ENCODE assay signal across 9 cellular contexts in genomic region chr3:126524429-126524988, GRCh38. TPM values are rescaled to one million over a fixed set of nuclear protein-coding genes. Genes with fewer than 3 reads are reported as not detected.
DNase-seq lines count a peak whose midpoint lies in the region; ATAC-seq and TF ChIP-seq lines count a peak whose summit lies in the region.
"Had no signal": no experiment of that assay in that cellular context is flagged by ENCODE, and none has a peak within 500 bp of the region (broad histone marks: within the 10 kb centered on the region; RNA-seq: fewer than 3 reads in every experiment).

No MANE protein-coding gene starts in this region.

- no peak for TF ChIP-seq RAD21 in neural cell (conservative IDR thresholded peaks at IDR 0.05)

- no peak overlapping the region for H3K4me3 Mint-ChIP-seq in CD4-positive, alpha-beta memory T cell
- H3K4me3 Mint-ChIP-seq: activated naive CD8-positive, alpha-beta T cell treated with anti-CD3 and anti-CD28 coated beads, Interleukin-2, amount 10 ng/mL, durations not matched to agents 7 days and 5 days had no signal

- H3K27me3 ChIP-seq in esophagus squamous epithelium = peaks cover 0 to 51% (median 5%) of the 10 kb centered on the region in 4 donors
- peaks cover 26% of the 10 kb centered on the region for H3K27me3 ChIP-seq in neural cell (ENCODE audit: insufficient read depth, low read depth, low read length)
- H3K27me3 ChIP-seq in CD4-positive, alpha-beta memory T cell (ENCODE audit: insufficient read depth, low read length) = no peaks in the 10 kb centered on the region

- H3K9me3 ChIP-seq in esophagus squamous epithelium = no peaks in the 10 kb centered on the region
- no peaks in the 10 kb centered on the region for H3K9me3 ChIP-seq in neural cell (ENCODE audit: low read length)
- H3K9me3 ChIP-seq in CD4-positive, alpha-beta memory T cell (ENCODE audit: control insufficient read depth in 1 of 2, low read length in 2 of 2) = no peaks in the 10 kb centered on the region

- POLR2A ChIA-PET in CD4-positive, alpha-beta memory T cell (lab: Charles Lee; ENCODE audit: partially characterized antibody) = no interaction called here

- H3K4me1 Mint-ChIP-seq in CD4-positive, alpha-beta memory T cell = no peaks in the 10 kb centered on the region
- H3K4me1 Mint-ChIP-seq: activated naive CD8-positive, alpha-beta T cell treated with anti-CD3 and anti-CD28 coated beads, Interleukin-2, amount 10 ng/mL, durations not matched to agents 7 days and 5 days had no signal

- no peak for TF ChIP-seq CTCF in AG09309 (IDR thresholded peaks at IDR 0.05; ENCODE audit: control insufficient read depth, insufficient read depth, low read depth, low read length, missing control alignments)
- no peak for TF ChIP-seq CTCF in esophagus squamous epithelium (IDR thresholded peaks at IDR 0.05)
- peak; percentile 27 for TF ChIP-seq CTCF in neural cell (IDR thresholded peaks at IDR 0.05; ENCODE audit: poor library complexity, severe bottlenecking)

- DNase-seq in AG09309 (ENCODE audit: low read depth) (no peak), NCI-H146 (lab: John Stamatoyannopoulos, UW) (peak; percentile 76), esophagus squamous epithelium (lab: John Stamatoyannopoulos, UW) (no peak), NCI-H2171 treated with DMSO at 0.1 percent for 48 hours (lab: John Stamatoyannopoulos, UW) (no peak), sciatic nerve (ENCODE audit: low spot score) (no peak)
- DNase-seq in CD4-positive, alpha-beta memory T cell = no peak
- DNase-seq: activated naive CD8-positive, alpha-beta T cell treated with anti-CD3 and anti-CD28 coated beads, Interleukin-2, amount 10 ng/mL, durations not matched to agents 7 days and 5 days had no signal

- no peaks in the 10 kb centered on the region for H3K36me3 ChIP-seq in esophagus squamous epithelium
- no peaks in the 10 kb centered on the region for H3K36me3 ChIP-seq in neural cell (ENCODE audit: insufficient read depth, low read length)
- no peaks in the 10 kb centered on the region for H3K36me3 ChIP-seq in CD4-positive, alpha-beta memory T cell (ENCODE audit: insufficient read depth, low read length)

- TF ChIP-seq POLR2A in esophagus squamous epithelium (IDR thresholded peaks at IDR 0.05) = no peak

- H3K27ac Mint-ChIP-seq in CD4-positive, alpha-beta memory T cell = no peak overlapping the region
- H3K27ac Mint-ChIP-seq: activated naive CD8-positive, alpha-beta T cell treated with anti-CD3 and anti-CD28 coated beads, Interleukin-2, amount 10 ng/mL, durations not matched to agents 7 days and 5 days had no signal

- 7 to 60% methylated on average over 1 to 15 of the region's 31 CpGs for WGBS in esophagus squamous epithelium, 2 donors

- peaks cover 3 to 17% (median 11%) of the 10 kb centered on the region in 3 donors for H3K4me1 ChIP-seq in esophagus squamous epithelium
- no peaks in the 10 kb centered on the region for H3K4me1 ChIP-seq in CD4-positive, alpha-beta memory T cell (ENCODE audit: insufficient read depth, low read length)

- H3K4me3 ChIP-seq in AG09309 (ENCODE audit: control insufficient read depth, low read depth, low read length) (peak overlapping the region; percentile 20), esophagus squamous epithelium (peak overlapping the region; percentile 0 to 62 (median 30)), neural cell (ENCODE audit: low read length) (peak overlapping the region; percentile 65)
- no peak overlapping the region for H3K4me3 ChIP-seq in CD4-positive, alpha-beta memory T cell (ENCODE audit: low read length in 2 of 2)

- H3K27me3 Mint-ChIP-seq in CD4-positive, alpha-beta memory T cell = peaks cover 13 to 14% of the 10 kb centered on the region in 2 donors

- no peaks in the 10 kb centered on the region for H4K20me1 ChIP-seq in neural cell (ENCODE audit: insufficient read depth)

- H3K9me3 Mint-ChIP-seq in CD4-positive, alpha-beta memory T cell = no peaks in the 10 kb centered on the region
- H3K9me3 Mint-ChIP-seq: activated naive CD8-positive, alpha-beta T cell treated with anti-CD3 and anti-CD28 coated beads, Interleukin-2, amount 10 ng/mL, durations not matched to agents 7 days and 5 days had no signal

- H2AFZ ChIP-seq in neural cell (ENCODE audit: low read depth, low read length) = no peak overlapping the region

- H3K9ac ChIP-seq in neural cell (ENCODE audit: low read length) = peak overlapping the region; percentile 16

- no peak overlapping the region for H3K4me2 ChIP-seq in neural cell (ENCODE audit: low read length)

- no peak for ATAC-seq in HG03139 (IDR thresholded peaks at IDR 0.05; ENCODE audit: unreplicated experiment)
- no peak for ATAC-seq in sciatic nerve

- H3F3A ChIP-seq in neural cell (ENCODE audit: insufficient read depth, low read length, poor library complexity, severe bottlenecking) = no peaks in the 10 kb centered on the region

- no peaks in the 10 kb centered on the region for H3K36me3 Mint-ChIP-seq in CD4-positive, alpha-beta memory T cell
- H3K36me3 Mint-ChIP-seq: activated naive CD8-positive, alpha-beta T cell treated with anti-CD3 and anti-CD28 coated beads, Interleukin-2, amount 10 ng/mL, durations not matched to agents 7 days and 5 days had no signal

- H3K27ac ChIP-seq in esophagus squamous epithelium (peak overlapping the region in 2 of 4 donors; percentile 2 to 46), neural cell (ENCODE audit: low read length) (no peak overlapping the region)
- H3K27ac ChIP-seq in CD4-positive, alpha-beta memory T cell (ENCODE audit: low read depth, low read length) = no peak overlapping the region

- no peak for TF ChIP-seq EP300 in neural cell (conservative IDR thresholded peaks at IDR 0.05; ENCODE audit: poor library complexity, severe bottlenecking)

- H3K9me2 ChIP-seq in neural cell (ENCODE audit: insufficient read depth, low read length) = no peaks in the 10 kb centered on the region

- CTCF ChIA-PET in CD4-positive, alpha-beta memory T cell (lab: Charles Lee; ENCODE audit: partially characterized antibody) = no interaction called here

- intact Hi-C loops in esophagus squamous epithelium (cut with DNase I) (no loop called here), sciatic nerve (cut with DNase I) (loop anchor here (5.0 kb wide), 1 partner anchor 933 kb away; no protein-coding TSS in a partner anchor)
- intact Hi-C loops in CD4-positive, alpha-beta memory T cell (cut with micrococcal nuclease) = no loop called here

- no peaks in the 10 kb centered on the region for H3K79me2 ChIP-seq in neural cell (replicated peaks; ENCODE audit: insufficient read depth, low read length)

TF ChIP-seq in neural cell, 6 proteins besides CTCF, POLR2A, EP300 and RAD21:
- TF ChIP-seq MXI1 (conservative IDR thresholded peaks at IDR 0.05; ENCODE audit: poor library complexity, severe bottlenecking) (no peak), POLR2AphosphoS5 (IDR thresholded peaks at IDR 0.05) (no peak), EZH2 (IDR thresholded peaks at IDR 0.05; ENCODE audit: borderline replicate concordance, insufficient read depth, low read length, poor library complexity, severe bottlenecking) (no peak), REST (IDR thresholded peaks at IDR 0.05; ENCODE audit: borderline replicate concordance) (no peak), SMC3 (conservative IDR thresholded peaks at IDR 0.05; ENCODE audit: poor library complexity) (no peak), TAF1 (IDR thresholded peaks at IDR 0.05; ENCODE audit: low read depth) (no peak)

RNA-seq across cellular contexts. Expression of gene CHST13, which starts 0.6 kb away (rescaled TPM):
- total RNA-seq in esophagus squamous epithelium = under 1 TPM in 2 of 4 donors, not detected in 2; 0.23 to 0.95 TPM
- polyA plus RNA-seq in neural cell = not detected in 2 replicates
- polyA minus RNA-seq in neural cell = not detected in 2 replicates
- 0.89 TPM for total RNA-seq in sciatic nerve
- total RNA-seq in CD4-positive, alpha-beta memory T cell = under 1 TPM; 0.23 to 0.42 TPM
- polyA plus RNA-seq in CD4-positive, alpha-beta memory T cell = not detected

RNA-seq across cellular contexts. Expression of gene UROC1, which starts 6.9 kb away (rescaled TPM):
- total RNA-seq in esophagus squamous epithelium (not detected), sciatic nerve (not detected)
- polyA plus RNA-seq in neural cell = not detected in 2 replicates
- polyA minus RNA-seq in neural cell = not detected in 2 replicates
- not detected for total RNA-seq in CD4-positive, alpha-beta memory T cell
- polyA plus RNA-seq in CD4-positive, alpha-beta memory T cell = not detected
- total RNA-seq: activated naive CD8-positive, alpha-beta T cell treated with anti-CD3 and anti-CD28 coated beads, Interleukin-2, amount 10 ng/mL, durations not matched to agents 7 days and 5 days had no signal

RNA-seq across cellular contexts. Expression of gene C3orf22, which starts 34.2 kb away (rescaled TPM):
- total RNA-seq in esophagus squamous epithelium (not detected), sciatic nerve (not detected)
- polyA plus RNA-seq in neural cell = not detected in 2 replicates
- polyA minus RNA-seq in neural cell = not detected in 2 replicates
- not detected for total RNA-seq in CD4-positive, alpha-beta memory T cell
- polyA plus RNA-seq in CD4-positive, alpha-beta memory T cell = not detected
- total RNA-seq: activated naive CD8-positive, alpha-beta T cell treated with anti-CD3 and anti-CD28 coated beads, Interleukin-2, amount 10 ng/mL, durations not matched to agents 7 days and 5 days had no signal

RNA-seq across cellular contexts. Expression of gene ZXDC, which starts 48.8 kb away (rescaled TPM):
- total RNA-seq in esophagus squamous epithelium (10 to 100 TPM; 16.0 to 34.5 (median 27.3) TPM), sciatic nerve (39.7 TPM)
- 22.2 and 26.5 TPM in 2 replicates for polyA plus RNA-seq in neural cell
- polyA minus RNA-seq in neural cell = 65.3 and 77.9 TPM in 2 replicates
- total RNA-seq in CD4-positive, alpha-beta memory T cell = 10 to 100 TPM; 58.2 to 66.3 TPM
- polyA plus RNA-seq in CD4-positive, alpha-beta memory T cell = 10 to 100 TPM; 10.3 to 27.7 TPM

Comparison
In these comparisons a context has a peak if more than half of its experiments do, and no peak if none do; other contexts are left out.
1. H3K4me3 ChIP-seq: peak in AG09309 (single experiment), esophagus squamous epithelium (4 of 4) and neural cell (single experiment); none in CD4-positive, alpha-beta memory T cell (0 of 2).